1 cellular context compared by ENCODE assay signal in genomic region chr15:51952805-51953204, GRCh38.
TF ChIP-seq lines count a peak whose summit lies in the region.

No MANE protein-coding gene starts in this region.

TF ChIP-seq in liver, 16 proteins besides CTCF, POLR2A, EP300 and RAD21 (continued from another document):
- no peak for TF ChIP-seq REST (IDR thresholded peaks at IDR 0.05)
- no peak for TF ChIP-seq SP1 (IDR thresholded peaks at IDR 0.05)
- no peak for TF ChIP-seq FOXA1 (IDR thresholded peaks at IDR 0.05)
- TF ChIP-seq NR2F2 (IDR thresholded peaks at IDR 0.05): no peak
- no peak for TF ChIP-seq FOXA2 (IDR thresholded peaks at IDR 0.05)
- TF ChIP-seq RXRA (IDR thresholded peaks at IDR 0.05): no peak
- TF ChIP-seq JUND (IDR thresholded peaks at IDR 0.05): peak in 1 of 2 donors; percentile 10
- TF ChIP-seq MAX (IDR thresholded peaks at IDR 0.05): no peak
- TF ChIP-seq YY1 (IDR thresholded peaks at IDR 0.05): no peak
- TF ChIP-seq HNF4A (conservative IDR thresholded peaks at IDR 0.05): peak; percentile 31 to 35
- TF ChIP-seq ZBTB33 (IDR thresholded peaks at IDR 0.05): no peak
- TF ChIP-seq TAF1 (conservative IDR thresholded peaks at IDR 0.05): no peak
- TF ChIP-seq HNF4G (IDR thresholded peaks at IDR 0.05): no peak
- no peak for TF ChIP-seq EGR1 (IDR thresholded peaks at IDR 0.05; ENCODE audit: low read depth in 2 of 2)
